In the genomic region with DNA sequence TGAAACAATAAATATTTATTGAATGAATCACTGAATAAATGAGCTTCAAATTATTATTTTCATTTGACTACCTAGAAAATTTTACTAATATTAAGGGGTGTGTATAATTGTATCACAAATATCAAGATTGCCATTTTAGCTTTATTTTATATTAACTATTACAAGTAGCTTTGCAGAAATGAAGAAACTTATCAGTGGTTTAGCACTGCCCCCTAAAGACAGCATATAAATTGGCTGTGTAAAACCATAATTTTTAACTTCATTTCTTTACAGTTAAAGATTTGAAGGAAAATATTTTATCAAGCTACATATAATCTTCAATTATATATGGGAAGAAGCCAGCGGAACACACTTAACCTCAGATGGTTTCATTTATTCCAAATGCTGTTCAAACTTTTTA, we compare ENCODE assay signal across 12 cellular contexts. TPM values are rescaled to one million over a fixed set of nuclear protein-coding genes. Genes with fewer than 3 reads are reported as not detected.
A peak's percentile ranks its signal among the peaks of the same experiment; 100 is the strongest.
DNase-seq lines count a peak whose midpoint lies in the region; TF ChIP-seq lines count a peak whose summit lies in the region.
"Had no signal": no experiment of that assay in that cellular context is flagged by ENCODE, and none has a peak within 500 bp of the region (broad histone marks: within the 10 kb centered on the region; RNA-seq: fewer than 3 reads in every experiment).

No MANE protein-coding gene starts in this region.

- H4K20me1 ChIP-seq in DOHH2 (ENCODE audit: control insufficient read depth, insufficient read depth, low read depth, low read length): no peaks in the 10 kb centered on the region

- no peaks in the 10 kb centered on the region for H3K27me3 ChIP-seq in DOHH2 (ENCODE audit: control insufficient read depth, low read length)
- H3K27me3 ChIP-seq in adipocyte (replicated peaks; ENCODE audit: control insufficient read depth, insufficient read depth, low read length): no peaks in the 10 kb centered on the region
- no peaks in the 10 kb centered on the region for H3K27me3 ChIP-seq in liver (ENCODE audit: control insufficient read depth in 4 of 4, insufficient read depth in 4 of 4, low read length in 3 of 4)

- TF ChIP-seq CTCF in DOHH2 (IDR thresholded peaks at IDR 0.05; ENCODE audit: low read depth, low read length, poor library complexity, severe bottlenecking) (peak; percentile 65), LNCaP clone FGC (IDR thresholded peaks at IDR 0.05; ENCODE audit: control insufficient read depth, extremely low read depth, insufficient read depth) (peak; percentile 51), liver (IDR thresholded peaks at IDR 0.05; ENCODE audit: low read depth, low read length, missing input control) (no peak)

- H3K27ac ChIP-seq in DOHH2 (ENCODE audit: low read depth, low read length): peak overlapping the region; percentile 14
- H3K27ac ChIP-seq in liver (ENCODE audit: low read depth in 1 of 2, low read length in 2 of 2): no peak overlapping the region

- peaks cover 10% of the 10 kb centered on the region for H3K9me3 ChIP-seq in DOHH2 (ENCODE audit: control insufficient read depth, insufficient read depth, low read length)
- H3K9me3 ChIP-seq in adipocyte (ENCODE audit: control insufficient read depth, low read length): peaks cover 6% of the 10 kb centered on the region
- no peaks in the 10 kb centered on the region for H3K9me3 ChIP-seq in liver (ENCODE audit: control insufficient read depth in 4 of 4, low read length in 3 of 4)

- H3K9ac ChIP-seq in adipocyte (ENCODE audit: low read length) (no peak overlapping the region), liver (ENCODE audit: low read depth in 1 of 2, low read length in 2 of 2) (no peak overlapping the region)

- TF ChIP-seq RAD21 in liver (IDR thresholded peaks at IDR 0.05): peak; percentile 15 to 25

- H3K79me2 ChIP-seq in DOHH2 (ENCODE audit: control insufficient read depth, low read length): no peaks in the 10 kb centered on the region

- H3K4me2 ChIP-seq in DOHH2 (ENCODE audit: low read length): no peak overlapping the region

- H3K4me1 ChIP-seq in DOHH2 (ENCODE audit: control insufficient read depth, low read length) (peaks cover 37% of the 10 kb centered on the region), adipocyte (ENCODE audit: control insufficient read depth, insufficient read depth, low read length) (no peaks in the 10 kb centered on the region), liver (ENCODE audit: control insufficient read depth in 4 of 4, insufficient read depth in 4 of 4, low read length in 3 of 4) (no peaks in the 10 kb centered on the region)

- H3K4me3 ChIP-seq in DOHH2 (ENCODE audit: low read length) (no peak overlapping the region), LNCaP clone FGC (ENCODE audit: low read depth, low read length) (no peak overlapping the region), adipocyte (ENCODE audit: low read length) (no peak overlapping the region), liver (ENCODE audit: low read depth in 1 of 3, low read length in 3 of 3) (no peak overlapping the region)

- H3K36me3 ChIP-seq in DOHH2 (ENCODE audit: control insufficient read depth, low read length): peaks cover 11% of the 10 kb centered on the region
- H3K36me3 ChIP-seq in adipocyte (ENCODE audit: control insufficient read depth, insufficient read depth, low read length, severe bottlenecking): no peaks in the 10 kb centered on the region
- H3K36me3 ChIP-seq in liver (ENCODE audit: control insufficient read depth in 4 of 4, insufficient read depth in 3 of 4, low read depth in 1 of 4, low read length in 3 of 4): no peaks in the 10 kb centered on the region

- no peak for DNase-seq in LNCaP clone FGC (ENCODE audit: low read depth)
- DNase-seq in adipocyte (ENCODE audit: low read depth): peak; percentile 57
- DNase-seq in SKM-1 treated with dmso at 0.1 percent for 144 hours (lab: John Stamatoyannopoulos, UW; ENCODE audit: unreplicated experiment): no peak
- DNase-seq in NCI-H2029 (lab: John Stamatoyannopoulos, UW): no peak
- DNase-seq in SIG-M5 treated with dmso at 0.1 percent for 504 hours (lab: John Stamatoyannopoulos, UW; ENCODE audit: unreplicated experiment): no peak
- no peak for DNase-seq in activated naive CD4-positive, alpha-beta T cell treated with anti-CD3 and anti-CD28 coated beads, Interleukin-2, amount 50 U/mL, for 16 hours
- DNase-seq: activated B cell treated with CpG ODN at 0.5 μM for 24 hours, DMS79, immature natural killer cell, KBM-7 had no signal

- no peaks in the 10 kb centered on the region for H3F3A ChIP-seq in DOHH2 (ENCODE audit: control insufficient read depth, insufficient read depth)

- H3K9me2 ChIP-seq in DOHH2 (replicated peaks; ENCODE audit: control insufficient read depth, low read length): no peaks in the 10 kb centered on the region

- WGBS in liver: 88% methylated on average over 1 of the region's 1 CpG

TF ChIP-seq in liver, 16 proteins besides CTCF, POLR2A, EP300 and RAD21:
- TF ChIP-seq FOXA2 (IDR thresholded peaks at IDR 0.05) (no peak), HNF4A (conservative IDR thresholded peaks at IDR 0.05) (no peak), ATF3 (IDR thresholded peaks at IDR 0.05) (no peak), SP1 (IDR thresholded peaks at IDR 0.05) (no peak), TAF1 (conservative IDR thresholded peaks at IDR 0.05) (no peak), EGR1 (IDR thresholded peaks at IDR 0.05; ENCODE audit: low read depth in 2 of 2) (no peak), RXRA (IDR thresholded peaks at IDR 0.05) (no peak), JUND (IDR thresholded peaks at IDR 0.05) (no peak), FOXA1 (IDR thresholded peaks at IDR 0.05) (no peak)
- TF ChIP-seq, protein P1, sequence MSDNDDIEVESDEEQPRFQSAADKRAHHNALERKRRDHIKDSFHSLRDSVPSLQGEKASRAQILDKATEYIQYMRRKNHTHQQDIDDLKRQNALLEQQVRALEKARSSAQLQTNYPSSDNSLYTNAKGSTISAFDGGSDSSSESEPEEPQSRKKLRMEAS (IDR thresholded peaks at IDR 0.05): no peak
TF ChIP-seq in liver: peak in this region for 0.

RNA-seq across cellular contexts. Expression of gene GARIN6, which starts 11.4 kb away (rescaled TPM):
- total RNA-seq in liver: not detected
- not detected for polyA plus RNA-seq in liver
- total RNA-seq: activated B cell treated with CpG ODN at 0.5 μM for 24 hours had no signal
- polyA plus RNA-seq: immature natural killer cell had no signal
